Comparison of ENCODE assay signal across 28 cellular contexts in genomic region chr6:75843401-75843800, GRCh38.
"Had no signal": no experiment of that assay in that cellular context is flagged by ENCODE, and none has a peak within 500 bp of the region (broad histone marks: within the 10 kb centered on the region; RNA-seq: fewer than 3 reads in every experiment).

No MANE protein-coding gene starts in this region.

- H3K9me3 ChIP-seq: adrenal gland, SJCRH30 had no signal

- H3K27me3 ChIP-seq: adrenal gland, SJCRH30 had no signal

- H3K4me1 ChIP-seq: adrenal gland, SJCRH30 had no signal

- H3K36me3 Mint-ChIP-seq: activated naive CD4-positive, alpha-beta T cell treated with anti-CD3 and anti-CD28 coated beads, Interleukin-2, amount 50 U/mL, for 72 hours had no signal

- H3K27me3 Mint-ChIP-seq: brain had no signal

- H3K4me3 Mint-ChIP-seq: activated CD4-positive, alpha-beta T cell treated with anti-CD3 and anti-CD28 coated beads, Interleukin-2, amount 10 ng/mL, durations not matched to agents 24 days and 14 days; activated CD8-positive, alpha-beta T cell treated with anti-CD3 and anti-CD28 coated beads for 36 hours; activated T-cell treated with anti-CD3 and anti-CD28 coated beads, Interleukin-2, amount 50 U/mL, for 24 hours; brain had no signal

- H3K4me3 ChIP-seq: adrenal gland, SJCRH30, SK-N-MC had no signal

- H3K27ac ChIP-seq: adrenal gland, SJCRH30, SK-N-MC had no signal

- H3K27ac Mint-ChIP-seq: activated CD4-positive, alpha-beta T cell treated with anti-CD3 and anti-CD28 coated beads, Interleukin-2, amount 10 ng/mL, durations not matched to agents 24 days and 14 days; activated CD8-positive, alpha-beta T cell treated with anti-CD3 and anti-CD28 coated beads for 36 hours; activated naive CD4-positive, alpha-beta T cell treated with anti-CD3 and anti-CD28 coated beads, Interleukin-2, amount 50 U/mL, for 72 hours; activated T-cell treated with anti-CD3 and anti-CD28 coated beads, Interleukin-2, amount 50 U/mL, for 24 hours; activated T-helper 2 cell treated with anti-CD3 and anti-CD28 coated beads, Interferon-gamma antibody, Interleukin-2, Interleukin-4, amounts not matched to agents 10 μg/mL and 5 μg/mL and 100 μg/mL, durations not matched to agents 14 hours and 24 hours and 36 hours; brain had no signal

- H3K36me3 ChIP-seq: adrenal gland, SJCRH30 had no signal

- FAIRE-seq: bronchial epithelial cell had no signal

- H3K9me3 Mint-ChIP-seq: activated CD4-positive, alpha-beta T cell treated with anti-CD3 and anti-CD28 coated beads, Interleukin-2, amount 10 ng/mL, durations not matched to agents 24 days and 14 days; activated CD8-positive, alpha-beta T cell treated with anti-CD3 and anti-CD28 coated beads for 36 hours; activated naive CD4-positive, alpha-beta T cell treated with anti-CD3 and anti-CD28 coated beads, Interleukin-2, amount 50 U/mL, for 72 hours; activated T-cell treated with anti-CD3 and anti-CD28 coated beads, Interleukin-2, amount 50 U/mL, for 24 hours; activated T-helper 2 cell treated with anti-CD3 and anti-CD28 coated beads, Interferon-gamma antibody, Interleukin-2, Interleukin-4, amounts not matched to agents 10 μg/mL and 5 μg/mL and 100 μg/mL, durations not matched to agents 14 hours and 24 hours and 36 hours; brain had no signal

- ATAC-seq: activated CD8-positive, alpha-beta T cell treated with anti-CD3 and anti-CD28 coated beads for 36 hours; activated naive CD4-positive, alpha-beta T cell treated with anti-CD3 and anti-CD28 coated beads, Interleukin-2, amount 50 U/mL, for 72 hours; Panc1 had no signal

- H3K4me1 Mint-ChIP-seq: activated CD4-positive, alpha-beta T cell treated with anti-CD3 and anti-CD28 coated beads, Interleukin-2, amount 10 ng/mL, durations not matched to agents 24 days and 14 days; brain had no signal

- DNase-seq: activated CD4-positive, alpha-beta T cell treated with anti-CD3 and anti-CD28 coated beads, Interleukin-2, amount 10 ng/mL, durations not matched to agents 24 days and 14 days; activated CD4-positive, alpha-beta T cell treated with anti-CD3 and anti-CD28 coated beads, Interleukin-2, amount 50 U/mL, for 4 hours; activated CD8-positive, alpha-beta T cell treated with anti-CD3 and anti-CD28 coated beads for 36 hours; activated gamma-delta T cell; activated naive CD4-positive, alpha-beta T cell treated with Interleukin-2 at 50 U/mL for 16 hours; activated T-cell treated with anti-CD3 and anti-CD28 coated beads, Interleukin-2, amount 50 U/mL, for 24 hours; adrenal gland; anterior cingulate cortex; caudate nucleus; Karpas-422; NCI-H1105; NCI-H1436; NCI-H1694; NCI-H1930; NCI-H2081 treated with DMSO at 0.1 percent for 48 hours; NCI-H226; NCI-H446 treated with DMSO at 0.1 percent for 48 hours; NCI-H524; NCI-H69; SHP77; SJCRH30; T1000 had no signal
